Comparison of ENCODE assay signal across 8 cellular contexts in genomic region chr1:2391034-2391384, GRCh38. TPM values are rescaled to one million over a fixed set of nuclear protein-coding genes. Genes with fewer than 3 reads are reported as not detected.
DNase-seq lines count a peak whose midpoint lies in the region; ATAC-seq, FAIRE-seq and TF ChIP-seq lines count a peak whose summit lies in the region.

No MANE protein-coding gene starts in this region.

- H4K5ac ChIP-seq in IMR-90 (ENCODE audit: low read depth, low read length) = peak overlapping the region; percentile 64; the same call in 1 of the 2 replicates

- no peak for TF ChIP-seq POLR2A in IMR-90 (IDR thresholded peaks at IDR 0.05; ENCODE audit: low read depth, low read length)

- peak overlapping the region; percentile 46 for H4K91ac ChIP-seq in IMR-90 (ENCODE audit: insufficient read depth, low read depth, low read length)

- H3K79me2 ChIP-seq in astrocyte (ENCODE audit: insufficient read depth, low read length) = peaks cover 61% of the 10 kb centered on the region

- H3K27me3 Mint-ChIP-seq in astrocyte (ENCODE audit: low read depth, unreplicated experiment) = no peaks in the 10 kb centered on the region
- H3K27me3 Mint-ChIP-seq in stimulated activated naive CD8-positive, alpha-beta T cell treated with anti-CD3 and anti-CD28 coated beads, Interleukin-15, amount 100 ng/mL, for 72 hours = no peaks in the 10 kb centered on the region

- H2AFZ ChIP-seq in IMR-90 (replicated peaks; ENCODE audit: low read length, poor library complexity) (peak overlapping the region; percentile 97), astrocyte (ENCODE audit: low read depth, low read length) (peak overlapping the region; percentile 86)

- no peak overlapping the region for H3K27ac Mint-ChIP-seq in astrocyte (ENCODE audit: unreplicated experiment)
- no peak overlapping the region for H3K27ac Mint-ChIP-seq in stimulated activated naive CD8-positive, alpha-beta T cell treated with anti-CD3 and anti-CD28 coated beads, Interleukin-15, amount 100 ng/mL, for 72 hours

- no peak for TF ChIP-seq RAD21 in IMR-90 (IDR thresholded peaks at IDR 0.05; ENCODE audit: low read length)

- H3K9me3 ChIP-seq in IMR-90 (ENCODE audit: control insufficient read depth, insufficient read depth, low read length) = no peaks in the 10 kb centered on the region
- H3K9me3 ChIP-seq in astrocyte (ENCODE audit: insufficient read depth, low read depth, low read length) = no peaks in the 10 kb centered on the region

- FAIRE-seq in astrocyte (lab: Jason Lieb, UNC) = no peak

- POLR2A ChIA-PET in IMR-90 (lab: Charles Lee; ENCODE audit: unreplicated experiment) = interaction anchor here (0.6 kb wide), 1 partner anchor 9 kb away, joined by 17 read pairs; no protein-coding TSS in a partner anchor

- peak overlapping the region in 1 of 2 experiments; percentile 67; a peak in 1 of 4 replicates for H4K8ac ChIP-seq in IMR-90 (ENCODE audit: low read depth in 2 of 2, low read length in 2 of 2)

- no peak overlapping the region for H3K18ac ChIP-seq in IMR-90 (ENCODE audit: low read depth, low read length)

- H3K9me1 ChIP-seq in IMR-90 (ENCODE audit: insufficient read depth, low read length) = peaks cover 10% of the 10 kb centered on the region

- TF ChIP-seq CTCF in IMR-90 (conservative IDR thresholded peaks at IDR 0.05; ENCODE audit: low read depth, low read length) (no peak), astrocyte (IDR thresholded peaks at IDR 0.05; ENCODE audit: insufficient read depth, low read depth, low read length) (no peak)

- no peak overlapping the region for H3K56ac ChIP-seq in IMR-90 (ENCODE audit: extremely low read depth, insufficient read depth, low read length)

- CTCF ChIA-PET in IMR-90 (lab: Yijun Ruan, JAX) = interaction anchor here (0.8 to 1.7 kb wide), 2 partner anchors 9 to 196 kb away, joined by 3 to 9 read pairs; partner anchors contain the start of gene FAAP20

- H3K36me3 Mint-ChIP-seq in astrocyte (ENCODE audit: low read depth, unreplicated experiment) = peaks cover 6% of the 10 kb centered on the region

- H3K14ac ChIP-seq in IMR-90 (replicated peaks; ENCODE audit: low read depth, low read length) = peak overlapping the region; percentile 37; the same call in 1 of the 2 replicates

- peaks cover 5% of the 10 kb centered on the region for H3K4me1 ChIP-seq in IMR-90 (ENCODE audit: control insufficient read depth, insufficient read depth, low read length)
- H3K4me1 ChIP-seq in astrocyte (ENCODE audit: insufficient read depth, low read length) = peaks cover 15% of the 10 kb centered on the region

- ATAC-seq in GM21717 (IDR thresholded peaks at IDR 0.05; ENCODE audit: unreplicated experiment) = peak; percentile 12
- ATAC-seq in IMR-90 (ENCODE audit: low read depth) = peak; percentile 27
- peak; percentile 3 for ATAC-seq in stimulated activated naive CD8-positive, alpha-beta T cell treated with anti-CD3 and anti-CD28 coated beads, Interleukin-15, amount 100 ng/mL, for 72 hours

- H3K27ac ChIP-seq in IMR-90 (ENCODE audit: insufficient read depth, low read length) = peak overlapping the region; percentile 66
- H3K27ac ChIP-seq in astrocyte (ENCODE audit: low read depth, low read length) = peak overlapping the region; percentile 68

- H3K4me2 ChIP-seq in IMR-90 (ENCODE audit: low read depth, low read length) = peak overlapping the region; percentile 92
- peak overlapping the region; percentile 90 for H3K4me2 ChIP-seq in astrocyte (ENCODE audit: low read length)

- peak overlapping the region; percentile 58 for H3K9ac ChIP-seq in IMR-90 (ENCODE audit: low read depth, low read length)
- peak overlapping the region; percentile 88 for H3K9ac ChIP-seq in astrocyte (ENCODE audit: low read length)

- no peak overlapping the region for H3K23ac ChIP-seq in IMR-90 (ENCODE audit: low read depth, low read length)

- H2BK5ac ChIP-seq in IMR-90 (ENCODE audit: low read depth, low read length, poor library complexity, severe bottlenecking) = peak overlapping the region; percentile 14

- in situ Hi-C loops in IMR-90 (cut with MboI; ENCODE audit: low sequenced_read_pairs) = no loop called here

- no TSS peak for BruUV-seq in IMR-90 (replicated peaks; lab: Mats Ljungman, UMichigan)

- peaks cover 3% of the 10 kb centered on the region for H3K9me3 Mint-ChIP-seq in astrocyte (ENCODE audit: unreplicated experiment)
- no peaks in the 10 kb centered on the region for H3K9me3 Mint-ChIP-seq in stimulated activated naive CD8-positive, alpha-beta T cell treated with anti-CD3 and anti-CD28 coated beads, Interleukin-15, amount 100 ng/mL, for 72 hours

- H2BK20ac ChIP-seq in IMR-90 (ENCODE audit: low read depth, low read length) = no peak overlapping the region

- H3K36me3 ChIP-seq in IMR-90 (ENCODE audit: control insufficient read depth, insufficient read depth, low read length) = peaks cover 25% of the 10 kb centered on the region
- peaks cover 4% of the 10 kb centered on the region for H3K36me3 ChIP-seq in astrocyte (ENCODE audit: insufficient read depth, low read length)

- H3K79me1 ChIP-seq in IMR-90 (ENCODE audit: low read depth in 1 of 2, low read length in 2 of 2) = peaks cover 9 to 58% of the 10 kb centered on the region in 2 experiments; a peak in 3 of 4 replicates

- peak overlapping the region; percentile 87 for H3K4me3 Mint-ChIP-seq in astrocyte (ENCODE audit: unreplicated experiment)
- peak overlapping the region; percentile 78 to 84 for H3K4me3 Mint-ChIP-seq in stimulated activated naive CD8-positive, alpha-beta T cell treated with anti-CD3 and anti-CD28 coated beads, Interleukin-15, amount 100 ng/mL, for 72 hours

- H4K20me1 ChIP-seq in IMR-90 (ENCODE audit: insufficient read depth, low read length) = peaks cover 36% of the 10 kb centered on the region
- H4K20me1 ChIP-seq in astrocyte (ENCODE audit: insufficient read depth, low read length) = peaks cover 39% of the 10 kb centered on the region

- H3K4me3 ChIP-seq in IMR-90 (ENCODE audit: insufficient read depth, low read depth, low read length) (peak overlapping the region; percentile 86), astrocyte (ENCODE audit: insufficient read depth, low read depth, low read length) (peak overlapping the region; percentile 75)

- peak overlapping the region; percentile 83; the same call in 1 of the 2 replicates for H2AK5ac ChIP-seq in IMR-90 (ENCODE audit: low read depth, low read length)

- H3K4me1 Mint-ChIP-seq in astrocyte (ENCODE audit: low read depth, unreplicated experiment) = peaks cover 13% of the 10 kb centered on the region
- H3K4me1 Mint-ChIP-seq in stimulated activated naive CD8-positive, alpha-beta T cell treated with anti-CD3 and anti-CD28 coated beads, Interleukin-15, amount 100 ng/mL, for 72 hours = peaks cover 44% of the 10 kb centered on the region

- H3K27me3 ChIP-seq in IMR-90 (ENCODE audit: control insufficient read depth, insufficient read depth, low read length) = no peaks in the 10 kb centered on the region
- no peaks in the 10 kb centered on the region for H3K27me3 ChIP-seq in astrocyte (ENCODE audit: insufficient read depth, low read length)

- intact Hi-C loops in IMR-90 (cut with micrococcal nuclease) = no loop called here

- H3K4ac ChIP-seq in IMR-90 (ENCODE audit: low read depth, low read length) = peak overlapping the region; percentile 73

- peak overlapping the region; percentile 97 for H2AK9ac ChIP-seq in IMR-90 (replicated peaks; ENCODE audit: low read depth, low read length, poor library complexity)

- no peak overlapping the region for H2BK120ac ChIP-seq in IMR-90 (ENCODE audit: low read depth, low read length)

- dilution Hi-C loops in IMR-90 (cut with HindIII; ENCODE audit: low sequenced_read_pairs, unreplicated experiment) = no loop called here

- WGBS in IMR-90 (ENCODE audit: extremely low coverage in 2 of 2, insufficient read length in 1 of 2), 2 experiments = 2% methylated on average over 12 of the region's 31 CpGs; no CpG with 5 or more reads in 1 of the 2 experiments

- H2BK15ac ChIP-seq in IMR-90 (ENCODE audit: low read depth, low read length) = no peak overlapping the region

- DNase-seq in DMS 273 (lab: John Stamatoyannopoulos, UW; ENCODE audit: unreplicated experiment) (peak; percentile 66), DMS 273 treated with DMSO at 0.1 percent for 48 hours (lab: John Stamatoyannopoulos, UW) (no peak), IMR-90 (no peak), astrocyte (ENCODE audit: low read depth) (no peak), iPS-NIHi7 (ENCODE audit: extremely low spot score) (peak; percentile 56)
- no peak for DNase-seq in stimulated activated naive CD8-positive, alpha-beta T cell treated with anti-CD3 and anti-CD28 coated beads, Interleukin-15, amount 100 ng/mL, for 72 hours
- DNase-seq in stimulated activated CD4-positive, alpha-beta T cell treated with anti-CD3 and anti-CD28 coated beads, Interleukin-2, amount 100 ng/mL, for 48 hours = no peak

TF ChIP-seq in IMR-90, 13 proteins besides CTCF, POLR2A, EP300 and RAD21 (continues in another document):
- no peak for TF ChIP-seq CHD1 (IDR thresholded peaks at IDR 0.05; ENCODE audit: low read depth, low read length)
- no peak for TF ChIP-seq MAFK (IDR thresholded peaks at IDR 0.05; ENCODE audit: low read depth, low read length)
- TF ChIP-seq RCOR1 (IDR thresholded peaks at IDR 0.05; ENCODE audit: insufficient replicate concordance, low read length) = no peak
- TF ChIP-seq MXI1 (IDR thresholded peaks at IDR 0.05; ENCODE audit: borderline replicate concordance, low read depth, low read length) = no peak
- no peak for TF ChIP-seq BHLHE40 (IDR thresholded peaks at IDR 0.05; ENCODE audit: low read depth, low read length)
- TF ChIP-seq, protein P1, sequence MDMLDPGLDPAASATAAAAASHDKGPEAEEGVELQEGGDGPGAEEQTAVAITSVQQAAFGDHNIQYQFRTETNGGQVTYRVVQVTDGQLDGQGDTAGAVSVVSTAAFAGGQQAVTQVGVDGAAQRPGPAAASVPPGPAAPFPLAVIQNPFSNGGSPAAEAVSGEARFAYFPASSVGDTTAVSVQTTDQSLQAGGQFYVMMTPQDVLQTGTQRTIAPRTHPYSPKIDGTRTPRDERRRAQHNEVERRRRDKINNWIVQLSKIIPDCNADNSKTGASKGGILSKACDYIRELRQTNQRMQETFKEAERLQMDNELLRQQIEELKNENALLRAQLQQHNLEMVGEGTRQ (IDR thresholded peaks at IDR 0.05; ENCODE audit: low read depth, low read length) = no peak

RNA-seq across cellular contexts. Expression of gene MORN1, which starts 0.3 kb away (rescaled TPM):
- total RNA-seq in IMR-90 (2012; rRNA removed) (3.0 and 3.6 TPM in 2 replicates), astrocyte (9.2 and 11.7 TPM in 2 replicates)
- 3.5 and 4.2 TPM in 2 replicates for polyA plus RNA-seq in IMR-90 (2012; rRNA removed)
- polyA plus RNA-seq in IMR-90 (2012; cell fraction: cytosol; rRNA removed) = 2.4 and 3.1 TPM in 2 replicates
- polyA plus RNA-seq in IMR-90 (2012; cell fraction: nucleus; rRNA removed; ENCODE audit: low replicate concordance) = 12.6 and 13.7 TPM in 2 replicates

RNA-seq across cellular contexts. Expression of gene RER1, which starts 0.6 kb away (rescaled TPM):
- total RNA-seq in IMR-90 (2012; rRNA removed) (47.1 and 51.7 TPM in 2 replicates), astrocyte (197 and 211 TPM in 2 replicates)
- polyA plus RNA-seq in IMR-90 (2012; rRNA removed) = 232 and 240 TPM in 2 replicates
- 56.5 and 249 TPM in 2 replicates for polyA plus RNA-seq in IMR-90 (2012; cell fraction: cytosol; rRNA removed)
- 139 and 335 TPM in 2 replicates for polyA plus RNA-seq in IMR-90 (2012; cell fraction: nucleus; rRNA removed; ENCODE audit: low replicate concordance)

RNA-seq across cellular contexts. Expression of gene PEX10, which starts 21.4 kb away (rescaled TPM):
- total RNA-seq in IMR-90 (2012; rRNA removed) (18.9 and 19.7 TPM in 2 replicates), astrocyte (16.6 and 18.6 TPM in 2 replicates)
- 16.9 and 19.4 TPM in 2 replicates for polyA plus RNA-seq in IMR-90 (2012; rRNA removed)
- polyA plus RNA-seq in IMR-90 (2012; cell fraction: cytosol; rRNA removed) = 16.4 and 25.8 TPM in 2 replicates
- polyA plus RNA-seq in IMR-90 (2012; cell fraction: nucleus; rRNA removed; ENCODE audit: low replicate concordance) = 21.3 and 37.5 TPM in 2 replicates

Comparison
In these comparisons a context has a peak if more than half of its experiments do, and no peak if none do; other contexts are left out.
1. DNase-seq: peak in DMS 273 (single experiment) and iPS-NIHi7 (single experiment); none in DMS 273 treated with DMSO at 0.1 percent for 48 hours (single experiment), IMR-90 (single experiment), astrocyte (single experiment), stimulated activated naive CD8-positive, alpha-beta T cell treated with anti-CD3 and anti-CD28 coated beads, Interleukin-15, amount 100 ng/mL, for 72 hours (0 of 2) and stimulated activated CD4-positive, alpha-beta T cell treated with anti-CD3 and anti-CD28 coated beads, Interleukin-2, amount 100 ng/mL, for 48 hours (0 of 2).
2. Peak in every context shown above with its lines, with median percentiles within 50 percentile points of each other: ATAC-seq.